18 cellular contexts compared by ENCODE assay signal in genomic region chr9:108609227-108609894, GRCh38.
DNase-seq lines count a peak whose midpoint lies in the region; ATAC-seq and TF ChIP-seq lines count a peak whose summit lies in the region.
"Had no signal": no experiment of that assay in that cellular context is flagged by ENCODE, and none has a peak within 500 bp of the region (broad histone marks: within the 10 kb centered on the region; RNA-seq: fewer than 3 reads in every experiment).

No MANE protein-coding gene starts in this region.

- H3K36me3 Mint-ChIP-seq in activated CD4-positive, alpha-beta T cell treated with anti-CD3 and anti-CD28 coated beads, Interleukin-2, amount 10 ng/mL, durations not matched to agents 24 days and 14 days (ENCODE audit: low read depth) = no peaks in the 10 kb centered on the region
- H3K36me3 Mint-ChIP-seq: activated naive CD4-positive, alpha-beta T cell treated with anti-CD3 and anti-CD28 coated beads, Interleukin-2, amount 50 U/mL, for 24 hours had no signal

- in situ Hi-C loops in GM23248 (cut with MboI) = no loop called here

- peaks cover 15% of the 10 kb centered on the region for H3F3A ChIP-seq in GM23248 (ENCODE audit: insufficient read depth)

- H3K4me3 Mint-ChIP-seq in activated CD4-positive, alpha-beta T cell treated with anti-CD3 and anti-CD28 coated beads, Interleukin-2, amount 10 ng/mL, durations not matched to agents 24 days and 14 days = no peak overlapping the region
- H3K4me3 Mint-ChIP-seq: activated naive CD4-positive, alpha-beta T cell treated with anti-CD3 and anti-CD28 coated beads, Interleukin-2, amount 50 U/mL, for 24 hours had no signal

- no peak overlapping the region for H3K4me3 ChIP-seq in AG04449 (ENCODE audit: low read depth, low read length)
- no peak overlapping the region for H3K4me3 ChIP-seq in GM23248
- H3K4me3 ChIP-seq: stomach had no signal

- WGBS in GM23248 (ENCODE audit: low coverage in 1 of 2, low lambda C conversion rate in 2 of 2, missing lambda C conversion rate in 2 of 2), 2 experiments = 8 to 11% methylated on average over 4 of the region's 4 CpGs

- H3K4me1 ChIP-seq in GM23248 (ENCODE audit: insufficient read depth) = peaks cover 13% of the 10 kb centered on the region
- H3K4me1 ChIP-seq in foreskin keratinocyte = peaks cover 4% of the 10 kb centered on the region
- H3K4me1 ChIP-seq: stomach had no signal

- no peaks in the 10 kb centered on the region for H3K36me3 ChIP-seq in GM23248 (ENCODE audit: low read depth)
- H3K36me3 ChIP-seq: brain microvascular endothelial cell, neutrophil, stomach had no signal

- H3K27me3 ChIP-seq in GM23248 (replicated peaks; ENCODE audit: insufficient read depth) (peaks cover 2% of the 10 kb centered on the region; the same call in 1 of the 2 replicates), foreskin keratinocyte (no peaks in the 10 kb centered on the region)
- H3K27me3 ChIP-seq: brain microvascular endothelial cell, neutrophil, stomach had no signal

- CTCF ChIA-PET in AG04449 (lab: Yijun Ruan, JAX) = no interaction called here

- no peaks in the 10 kb centered on the region for H4K20me1 ChIP-seq in GM23248 (ENCODE audit: insufficient read depth)

- H3K27ac ChIP-seq in GM23248 (peak overlapping the region; percentile 30; the same call in 1 of the 2 replicates), VCaP (peak overlapping the region; percentile 36), foreskin keratinocyte (no peak overlapping the region)
- H3K27ac ChIP-seq: brain microvascular endothelial cell, neutrophil, stomach had no signal

- H3K27ac Mint-ChIP-seq in activated CD4-positive, alpha-beta T cell treated with anti-CD3 and anti-CD28 coated beads, Interleukin-2, amount 10 ng/mL, durations not matched to agents 24 days and 14 days = no peak overlapping the region
- H3K27ac Mint-ChIP-seq: activated naive CD4-positive, alpha-beta T cell treated with anti-CD3 and anti-CD28 coated beads, Interleukin-2, amount 50 U/mL, for 24 hours had no signal

- peak overlapping the region; percentile 31 for H3K4me2 ChIP-seq in GM23248 (ENCODE audit: unreplicated experiment)

- H2AFZ ChIP-seq in GM23248 = no peak overlapping the region

- no peaks in the 10 kb centered on the region for H3K9me3 ChIP-seq in GM23248 (ENCODE audit: low read depth)
- H3K9me3 ChIP-seq: neutrophil, stomach had no signal

- H3K79me2 ChIP-seq in GM23248 (ENCODE audit: insufficient read depth) = no peaks in the 10 kb centered on the region

- no peaks in the 10 kb centered on the region for H3K4me1 Mint-ChIP-seq in activated CD4-positive, alpha-beta T cell treated with anti-CD3 and anti-CD28 coated beads, Interleukin-2, amount 10 ng/mL, durations not matched to agents 24 days and 14 days
- H3K4me1 Mint-ChIP-seq: activated naive CD4-positive, alpha-beta T cell treated with anti-CD3 and anti-CD28 coated beads, Interleukin-2, amount 50 U/mL, for 24 hours had no signal

- H3K9me3 Mint-ChIP-seq in activated CD4-positive, alpha-beta T cell treated with anti-CD3 and anti-CD28 coated beads, Interleukin-2, amount 10 ng/mL, durations not matched to agents 24 days and 14 days = no peaks in the 10 kb centered on the region
- H3K9me3 Mint-ChIP-seq: activated naive CD4-positive, alpha-beta T cell treated with anti-CD3 and anti-CD28 coated beads, Interleukin-2, amount 50 U/mL, for 24 hours had no signal

- H3K9ac ChIP-seq in GM23248 = no peak overlapping the region

- peak; percentile 45 for DNase-seq in AG04449 (ENCODE audit: low read depth, low spot score)
- DNase-seq in GM23248 = peak; percentile 66
- peak; percentile 54 to 68 for DNase-seq in foreskin keratinocyte
- no peak for DNase-seq in NCI-H345 (lab: John Stamatoyannopoulos, UW)
- no peak for DNase-seq in activated gamma-delta T cell (lab: John Stamatoyannopoulos, UW)
- DNase-seq in activated CD4-positive, alpha-beta T cell treated with anti-CD3 and anti-CD28 coated beads, Interleukin-2, amount 10 ng/mL, durations not matched to agents 24 days and 14 days = no peak
- DNase-seq: activated CD4-positive, alpha-beta T cell treated with anti-CD3 and anti-CD28 coated beads, Interleukin-2, amount 50 U/mL, for 1 hour; brain microvascular endothelial cell; MV-4-11; NCI-H82; right cardiac atrium; stomach had no signal

- no peaks in the 10 kb centered on the region for H3K27me3 Mint-ChIP-seq in activated CD4-positive, alpha-beta T cell treated with anti-CD3 and anti-CD28 coated beads, Interleukin-2, amount 10 ng/mL, durations not matched to agents 24 days and 14 days
- H3K27me3 Mint-ChIP-seq: activated naive CD4-positive, alpha-beta T cell treated with anti-CD3 and anti-CD28 coated beads, Interleukin-2, amount 50 U/mL, for 24 hours had no signal

- ATAC-seq in foreskin keratinocyte (peak; percentile 18), HG02973 (IDR thresholded peaks at IDR 0.05; ENCODE audit: unreplicated experiment) (no peak)
- ATAC-seq: left lobe of liver, Panc1 had no signal

- TF ChIP-seq CTCF in AG04449 (IDR thresholded peaks at IDR 0.05; ENCODE audit: insufficient read depth, low read length, missing control alignments) (no peak), VCaP (conservative IDR thresholded peaks at IDR 0.05) (no peak), foreskin keratinocyte (conservative IDR thresholded peaks at IDR 0.05) (no peak)

- no peaks in the 10 kb centered on the region for H3K9me2 ChIP-seq in GM23248 (ENCODE audit: insufficient read depth)

- intact Hi-C loops in activated CD4-positive, alpha-beta T cell treated with anti-CD3 and anti-CD28 coated beads, Interleukin-2, amount 10 ng/mL, durations not matched to agents 24 days and 14 days (cut with micrococcal nuclease) = no loop called here

- POLR2A ChIA-PET in AG04449 (lab: Yijun Ruan, JAX) = no interaction called here

Comparison
In these comparisons a context has a peak if more than half of its experiments do, and no peak if none do; other contexts are left out.
1. DNase-seq: peak in AG04449 (single experiment), GM23248 (single experiment) and foreskin keratinocyte (2 of 2); none in NCI-H345 (single experiment), activated gamma-delta T cell (single experiment) and activated CD4-positive, alpha-beta T cell treated with anti-CD3 and anti-CD28 coated beads, Interleukin-2, amount 10 ng/mL, durations not matched to agents 24 days and 14 days (single experiment).